21 cellular contexts compared by ENCODE assay signal in the genomic region with DNA sequence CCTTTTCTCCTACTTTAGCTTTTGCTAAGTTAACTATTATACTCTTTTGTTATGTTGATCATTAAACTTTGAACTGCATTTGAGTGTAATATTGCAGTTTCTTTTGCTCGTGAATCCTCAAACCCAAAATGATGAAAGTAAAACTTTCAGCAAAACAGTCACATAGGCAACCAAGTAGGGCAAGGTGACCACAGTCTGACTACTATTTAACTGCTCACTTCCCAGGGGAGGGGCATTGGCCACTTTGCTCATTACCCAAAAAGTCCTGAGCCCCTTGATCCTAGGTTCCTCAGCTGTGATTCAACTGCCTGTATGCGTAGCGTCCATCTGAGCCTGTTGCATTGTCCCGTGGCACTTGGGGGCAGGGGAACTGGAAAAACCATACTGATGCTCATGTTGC. TPM values are rescaled to one million over a fixed set of nuclear protein-coding genes. Genes with fewer than 3 reads are reported as not detected.
DNase-seq lines count a peak whose midpoint lies in the region; ATAC-seq, FAIRE-seq and TF ChIP-seq lines count a peak whose summit lies in the region.
"Had no signal": no experiment of that assay in that cellular context is flagged by ENCODE, and none has a peak within 500 bp of the region (broad histone marks: within the 10 kb centered on the region; RNA-seq: fewer than 3 reads in every experiment).

No MANE protein-coding gene starts in this region.

- no peaks in the 10 kb centered on the region for H3K27me3 ChIP-seq in K562 (ENCODE audit: control insufficient read depth in 2 of 2, insufficient read depth in 2 of 2, low read length in 2 of 2)
- H3K27me3 ChIP-seq in PC-9 (ENCODE audit: insufficient read depth, low read depth): peaks cover 4% of the 10 kb centered on the region; the same call in 1 of the 2 replicates
- H3K27me3 ChIP-seq in WERI-Rb-1 (ENCODE audit: insufficient read depth, low read depth, severe bottlenecking): peaks cover 8% of the 10 kb centered on the region

- DNase-seq in K562 (ENCODE audit: extremely low read depth in 1 of 4, low spot score in 3 of 4) (no peak), PC-9 (no peak), WERI-Rb-1 (no peak)
- DNase-seq: Calu3; CD4-positive, CD25-positive, alpha-beta regulatory T cell; DMS79; NCI-H1048; NCI-H146; NCI-H2107; NCI-H345; PC-3; T-cell; T1000 had no signal

- H3K36me3 ChIP-seq in K562 (ENCODE audit: control insufficient read depth, insufficient read depth, low read length): peaks cover 13% of the 10 kb centered on the region; the same call in 1 of the 3 replicates
- no peaks in the 10 kb centered on the region; the same call in 1 of the 2 replicates for H3K36me3 ChIP-seq in PC-9 (ENCODE audit: low read depth)
- no peaks in the 10 kb centered on the region; the same call in 1 of the 2 replicates for H3K36me3 ChIP-seq in WERI-Rb-1

- CTCF ChIA-PET in K562 (lab: Yijun Ruan, JAX; ENCODE audit: low intra/inter-chr PET ratio): no interaction called here
- CTCF ChIA-PET in PC-9 (lab: Charles Lee): no interaction called here

- no TSS peak for BruUV-seq in K562 (replicated peaks; lab: Mats Ljungman, UMichigan)
- no TSS peak for BruUV-seq in PC-9 (replicated peaks; lab: Mats Ljungman, UMichigan)

- no peak for TF ChIP-seq CTCF in K562 (IDR thresholded peaks at IDR 0.05 in 2 of 3, conservative IDR thresholded peaks at IDR 0.05 in 1 of 3; ENCODE audit: insufficient read depth in 2 of 3, low read depth in 1 of 3, low read length in 3 of 3)
- TF ChIP-seq CTCF in PC-9 (conservative IDR thresholded peaks at IDR 0.05): no peak
- no peak for TF ChIP-seq CTCF in WERI-Rb-1 (IDR thresholded peaks at IDR 0.05; ENCODE audit: low read depth, low read length)

- 79% methylated on average over 4 of the region's 4 CpGs for WGBS in K562 (ENCODE audit: insufficient coverage, low coverage, missing lambda C conversion rate)

- TF ChIP-seq RAD21 in K562 (CRISPR knock-in tag; conservative IDR thresholded peaks at IDR 0.05 in 1 of 2, IDR thresholded peaks at IDR 0.05 in 1 of 2): no peak

- H3K9me3 ChIP-seq in K562 (replicated peaks; ENCODE audit: control insufficient read depth, insufficient read depth, low read depth, low read length) (no peaks in the 10 kb centered on the region), PC-9 (ENCODE audit: insufficient read depth, low read depth) (no peaks in the 10 kb centered on the region), WERI-Rb-1 (ENCODE audit: severe bottlenecking) (no peaks in the 10 kb centered on the region)

- no peaks in the 10 kb centered on the region for H3K9me2 ChIP-seq in PC-9 (ENCODE audit: insufficient read depth)

- in situ Hi-C loops in K562 (cut with MboI): no loop called here

- 0 out of 4 replicates have a peak overlapping the region, but pooled peaks of 1 of the 2 experiments have one; percentile 20 for H3K9ac ChIP-seq in K562 (ENCODE audit: insufficient read depth in 1 of 2, low read depth in 2 of 2, low read length in 2 of 2)

- H2AFZ ChIP-seq in K562 (ENCODE audit: low read depth, low read length) (peak overlapping the region; percentile 79), PC-9 (no peak overlapping the region)
- H2AFZ ChIP-seq: GM23338 had no signal

- FAIRE-seq in K562 (lab: Jason Lieb, UNC): no peak

- H3K4me2 ChIP-seq in K562 (ENCODE audit: insufficient read depth, low read length) (no peak overlapping the region), PC-9 (no peak overlapping the region)

- H3K27ac ChIP-seq in K562 (ENCODE audit: extremely low read depth, low read depth, low read length) (peak overlapping the region; percentile 75; the same call in 1 of the 3 replicates), PC-9 (no peak overlapping the region), WERI-Rb-1 (no peak overlapping the region)

- no peak for TF ChIP-seq POLR2A in K562 (conservative IDR thresholded peaks at IDR 0.05)

- no peak for TF ChIP-seq EP300 in K562 (IDR thresholded peaks at IDR 0.05; ENCODE audit: low read length)

- no peaks in the 10 kb centered on the region; the same call in 1 of the 2 replicates for H3F3A ChIP-seq in PC-9 (ENCODE audit: insufficient read depth, low read depth)

- ATAC-seq in GM18909 (IDR thresholded peaks at IDR 0.05; ENCODE audit: poor library complexity, unreplicated experiment): peak; percentile 49
- ATAC-seq in GM21447 (IDR thresholded peaks at IDR 0.05; ENCODE audit: unreplicated experiment): peak; percentile 48
- peak; percentile 35 for ATAC-seq in HG03066 (IDR thresholded peaks at IDR 0.05; ENCODE audit: low read depth, unreplicated experiment)
- no peak; the same call in 2 of the 3 replicates for ATAC-seq in K562
- ATAC-seq in GM18861 (IDR thresholded peaks at IDR 0.05; ENCODE audit: unreplicated experiment): no peak
- ATAC-seq: GM23338, PC-3, T-cell had no signal

- no peak overlapping the region for H3K4me3 ChIP-seq in K562
- no peak overlapping the region for H3K4me3 ChIP-seq in PC-9
- no peak overlapping the region for H3K4me3 ChIP-seq in WERI-Rb-1 (ENCODE audit: low read depth, low read length)
- H3K4me3 ChIP-seq: GM23338 had no signal

- peaks cover 4 to 37% of the 10 kb centered on the region in 2 experiments; a peak in 3 of 5 replicates for H3K4me1 ChIP-seq in K562 (replicated peaks in 1 of 2; ENCODE audit: control insufficient read depth in 2 of 2, insufficient read depth in 2 of 2, low read length in 2 of 2)
- no peaks in the 10 kb centered on the region for H3K4me1 ChIP-seq in PC-9 (replicated peaks; ENCODE audit: insufficient read depth)

- intact Hi-C loops in K562 (cut with micrococcal nuclease): no loop called here
- intact Hi-C loops in PC-9 (cut with micrococcal nuclease; ENCODE audit: unreplicated experiment): no loop called here

- H3K79me2 ChIP-seq in K562 (ENCODE audit: control insufficient read depth, insufficient read depth, low read length): no peaks in the 10 kb centered on the region
- no peaks in the 10 kb centered on the region for H3K79me2 ChIP-seq in PC-9 (ENCODE audit: low read depth)

- no peaks in the 10 kb centered on the region for H3K9me1 ChIP-seq in K562 (ENCODE audit: control insufficient read depth, insufficient read depth, low read length)

- POLR2A ChIA-PET in K562 (lab: Yijun Ruan, JAX): interaction anchor here (0.7 kb wide), 1 partner anchor 157 kb away, joined by 3 read pairs; no protein-coding TSS in a partner anchor
- POLR2A ChIA-PET in PC-9 (lab: Charles Lee; ENCODE audit: unreplicated experiment): no interaction called here

- H4K20me1 ChIP-seq in K562 (replicated peaks; ENCODE audit: control insufficient read depth, insufficient read depth, low read length) (no peaks in the 10 kb centered on the region), PC-9 (ENCODE audit: insufficient read depth) (no peaks in the 10 kb centered on the region)

TF ChIP-seq in K562, 482 proteins besides CTCF, POLR2A, EP300 and RAD21:
- TF ChIP-seq NFE2 (IDR thresholded peaks at IDR 0.05; ENCODE audit: low read depth): no peak
- 0 out of 2 replicates have a peak, but pooled peaks have one; percentile 15 for TF ChIP-seq ZKSCAN1 (IDR thresholded peaks at IDR 0.05; ENCODE audit: low read depth, low read length)
- TF ChIP-seq CEBPB (tag; IDR thresholded peaks at IDR 0.05): no peak
- no peak for TF ChIP-seq CBFA2T3 (IDR thresholded peaks at IDR 0.05)
- TF ChIP-seq CREM (IDR thresholded peaks at IDR 0.05; ENCODE audit: low read depth): no peak
TF ChIP-seq in K562: peak in this region for 1.

RNA-seq across cellular contexts. Expression of gene RBMX2, which starts 17.0 kb away (rescaled TPM):
- 40.9 and 69.9 TPM in 2 replicates for total RNA-seq in K562 (2011; cell fraction: chromatin; rRNA removed; ENCODE audit: low replicate concordance)
- 33.0 and 33.6 TPM in 2 replicates for total RNA-seq in K562 (2011; cell fraction: nucleolus; rRNA removed)
- total RNA-seq in K562 (2011; cell fraction: nucleoplasm; rRNA removed): 47.1 and 50.4 TPM in 2 replicates
- total RNA-seq in K562 (2014; rRNA removed): 37.1 and 44.9 TPM in 2 replicates
- total RNA-seq in K562 (2014; rRNA removed; fragmentation: Illumina TruSeq; extraction: Trizol): 62.5 and 65.4 TPM in 2 replicates
- total RNA-seq in K562 (2015; rRNA removed; fragmentation: Illumina TruSeq; extraction: Trizol): 58.0 and 58.5 TPM in 2 replicates
- total RNA-seq in K562 (2021): 27.2 and 29.5 TPM in 2 replicates
- 35.3 and 41.8 TPM in 2 replicates for polyA plus RNA-seq in K562 (2011; rRNA removed)
- polyA plus RNA-seq in K562 (2011; cell fraction: cytosol; rRNA removed): 8.1 and 20.5 TPM in 2 replicates
- polyA plus RNA-seq in K562 (2011; cell fraction: nucleus; rRNA removed): 25.3 and 33.0 TPM in 2 replicates
- polyA plus RNA-seq in K562 (2012): 34.2 and 40.1 TPM in 2 replicates
- polyA plus RNA-seq in K562 (2014; fragmentation: Illumina TruSeq; extraction: Trizol): 50.5 and 54.5 TPM in 2 replicates
- polyA plus RNA-seq in K562 (2014; fragmentation: Nextera tagmentation; extraction: Ambion mirVana): 10 to 100 TPM; 49.1 to 54.1 TPM
- polyA plus RNA-seq in K562 (2014; rRNA removed): 53.0 and 58.2 TPM in 2 replicates
- polyA minus RNA-seq in K562 (2011; rRNA and poly(A)+ RNA removed): 27.7 and 32.6 TPM in 2 replicates
- polyA minus RNA-seq in K562 (2011; cell fraction: cytosol; rRNA and poly(A)+ RNA removed): 7.2 and 7.3 TPM in 2 replicates
- 21.0 and 32.8 TPM in 2 replicates for polyA minus RNA-seq in K562 (2011; cell fraction: nucleus; rRNA and poly(A)+ RNA removed)
- total RNA-seq in PC-9 (2021): 39.1 and 53.6 TPM in 2 replicates

RNA-seq across cellular contexts. Expression of gene GPR119, which starts 33.3 kb away (rescaled TPM):
- total RNA-seq in K562 (2011; cell fraction: chromatin; rRNA removed; ENCODE audit: low replicate concordance): not detected in 2 replicates
- total RNA-seq in K562 (2011; cell fraction: nucleolus; rRNA removed): not detected in 2 replicates
- not detected in 2 replicates for total RNA-seq in K562 (2011; cell fraction: nucleoplasm; rRNA removed)
- not detected in 2 replicates for total RNA-seq in K562 (2014; rRNA removed)
- total RNA-seq in K562 (2014; rRNA removed; fragmentation: Illumina TruSeq; extraction: Trizol): not detected in 2 replicates
- not detected in 2 replicates for total RNA-seq in K562 (2015; rRNA removed; fragmentation: Illumina TruSeq; extraction: Trizol)
- not detected in 2 replicates for total RNA-seq in K562 (2021)
- polyA plus RNA-seq in K562 (2011; rRNA removed): not detected in 2 replicates
- not detected in 2 replicates for polyA plus RNA-seq in K562 (2011; cell fraction: cytosol; rRNA removed)
- polyA plus RNA-seq in K562 (2011; cell fraction: nucleus; rRNA removed): not detected in 2 replicates
- not detected in 2 replicates for polyA plus RNA-seq in K562 (2012)
- polyA plus RNA-seq in K562 (2014; fragmentation: Illumina TruSeq; extraction: Trizol): not detected in 2 replicates
- not detected for polyA plus RNA-seq in K562 (2014; fragmentation: Nextera tagmentation; extraction: Ambion mirVana)
- polyA plus RNA-seq in K562 (2014; rRNA removed): 0.15 TPM in 1 of 2 replicates, not detected in the other
- not detected in 2 replicates for polyA minus RNA-seq in K562 (2011; rRNA and poly(A)+ RNA removed)
- polyA minus RNA-seq in K562 (2011; cell fraction: cytosol; rRNA and poly(A)+ RNA removed): not detected in 2 replicates
- not detected in 2 replicates for polyA minus RNA-seq in K562 (2011; cell fraction: nucleus; rRNA and poly(A)+ RNA removed)
- total RNA-seq in PC-9 (2021): not detected in 2 replicates
- total RNA-seq: Calu3; CD4-positive, CD25-positive, alpha-beta regulatory T cell; G401; GM23338; HT1080; PC-3; T-cell had no signal
- polyA plus RNA-seq: CD4-positive, CD25-positive, alpha-beta regulatory T cell; GM23338; IgD-negative memory B cell had no signal

Comparison
In these comparisons a context has a peak if more than half of its experiments do, and no peak if none do; other contexts are left out.
1. ATAC-seq: peak in GM18909 (single experiment), GM21447 (single experiment) and HG03066 (single experiment); none in K562 (single experiment) and GM18861 (single experiment).